11 cellular contexts compared by ENCODE assay signal in genomic region chr2:215624423-215624829, GRCh38.
DNase-seq lines count a peak whose midpoint lies in the region; ATAC-seq and TF ChIP-seq lines count a peak whose summit lies in the region.
"Had no signal": no experiment of that assay in that cellular context is flagged by ENCODE, and none has a peak within 500 bp of the region (broad histone marks: within the 10 kb centered on the region; RNA-seq: fewer than 3 reads in every experiment).

No MANE protein-coding gene starts in this region.

- intact Hi-C loops in MCF 10A (cut with micrococcal nuclease) = no loop called here
- intact Hi-C loops in breast epithelium (cut with DNase I; ENCODE audit: low total_unique reads) = no loop called here
- intact Hi-C loops in vagina (cut with DNase I) = no loop called here

- H3K4me1 Mint-ChIP-seq in MCF 10A (ENCODE audit: insufficient read depth, unreplicated experiment) = peaks cover 16% of the 10 kb centered on the region
- H3K4me1 Mint-ChIP-seq: activated B cell treated with CpG ODN at 0.5 μM for 24 hours had no signal

- no peak for TF ChIP-seq POLR2A in breast epithelium (IDR thresholded peaks at IDR 0.05)
- no peak for TF ChIP-seq POLR2A in vagina (IDR thresholded peaks at IDR 0.05)

- no peak for ATAC-seq in GM21528 (IDR thresholded peaks at IDR 0.05; ENCODE audit: low FRiP score, unreplicated experiment)
- no peak for ATAC-seq in GM18502 (IDR thresholded peaks at IDR 0.05; ENCODE audit: poor library complexity, unreplicated experiment)

- DNase-seq in MCF 10A (ENCODE audit: unreplicated experiment) (peak; percentile 90), breast epithelium (ENCODE audit: low spot score in 2 of 2) (no peak), dedifferentiated amniotic fluid mesenchymal stem cell (ENCODE audit: extremely low spot score) (peak; percentile 69), mucosa of gallbladder (ENCODE audit: low spot score) (peak; percentile 39), vagina (ENCODE audit: extremely low spot score in 2 of 2) (peak in 1 of 2 donors; percentile 91), activated T-cell treated with anti-CD3 and anti-CD28 coated beads for 4 hours (no peak)
- DNase-seq: activated B cell treated with CpG ODN at 0.5 μM for 24 hours; central memory CD4-positive, alpha-beta T cell had no signal

- no peaks in the 10 kb centered on the region for H3K27me3 Mint-ChIP-seq in MCF 10A (ENCODE audit: insufficient read depth, unreplicated experiment)

- no peaks in the 10 kb centered on the region for H3K27me3 ChIP-seq in breast epithelium
- no peaks in the 10 kb centered on the region for H3K27me3 ChIP-seq in vagina
- H3K27me3 ChIP-seq: BLaER1 treated with 17β-estradiol and CSF1 and Interleukin-3, amounts not matched to agents 10 nM and 100 nM had no signal

- H3K4me1 ChIP-seq in breast epithelium = no peaks in the 10 kb centered on the region
- peaks cover 6% of the 10 kb centered on the region for H3K4me1 ChIP-seq in vagina

- TF ChIP-seq CTCF in MCF 10A (IDR thresholded peaks at IDR 0.05; ENCODE audit: unreplicated experiment) (no peak), breast epithelium (IDR thresholded peaks at IDR 0.05) (no peak), vagina (IDR thresholded peaks at IDR 0.05) (no peak)

- H3K4me3 Mint-ChIP-seq in MCF 10A (ENCODE audit: unreplicated experiment) = no peak overlapping the region
- H3K4me3 Mint-ChIP-seq: activated B cell treated with CpG ODN at 0.5 μM for 24 hours had no signal

- H3K27ac Mint-ChIP-seq in MCF 10A (ENCODE audit: low read depth, unreplicated experiment) = peak overlapping the region; percentile 73
- H3K27ac Mint-ChIP-seq: activated B cell treated with CpG ODN at 0.5 μM for 24 hours had no signal

- H3K4me3 ChIP-seq in breast epithelium = no peak overlapping the region
- H3K4me3 ChIP-seq in vagina = no peak overlapping the region
- H3K4me3 ChIP-seq: BLaER1 treated with 17β-estradiol and CSF1 and Interleukin-3, amounts not matched to agents 10 nM and 100 nM had no signal

- CTCF ChIA-PET in MCF 10A (lab: Yijun Ruan, JAX) = interaction anchor here (1.0 kb wide), 1 partner anchor 206 kb away, joined by 3 read pairs; no protein-coding TSS in a partner anchor

- no peaks in the 10 kb centered on the region for H3K36me3 ChIP-seq in breast epithelium
- H3K36me3 ChIP-seq in vagina = no peaks in the 10 kb centered on the region
- H3K36me3 ChIP-seq: BLaER1 treated with 17β-estradiol and CSF1 and Interleukin-3, amounts not matched to agents 10 nM and 100 nM had no signal

- H3K9me3 ChIP-seq in breast epithelium = no peaks in the 10 kb centered on the region
- no peaks in the 10 kb centered on the region for H3K9me3 ChIP-seq in vagina

- no peaks in the 10 kb centered on the region for H3K36me3 Mint-ChIP-seq in MCF 10A (ENCODE audit: insufficient read depth, unreplicated experiment)

- BruUV-seq in MCF 10A (replicated peaks; lab: Mats Ljungman, UMichigan) = no TSS peak

- no peaks in the 10 kb centered on the region for H3K9me3 Mint-ChIP-seq in MCF 10A (ENCODE audit: unreplicated experiment)
- H3K9me3 Mint-ChIP-seq: activated B cell treated with CpG ODN at 0.5 μM for 24 hours had no signal

- POLR2A ChIA-PET in MCF 10A (lab: Yijun Ruan, JAX) = interaction anchor here (0.7 to 1.8 kb wide), 9 partner anchors 11 to 61 kb away, joined by 3 to 6 read pairs (median 3); no protein-coding TSS in a partner anchor

- H3K27ac ChIP-seq in breast epithelium (no peak overlapping the region), vagina (peak overlapping the region; percentile 33)
- H3K27ac ChIP-seq: BLaER1 treated with 17β-estradiol and CSF1 and Interleukin-3, amounts not matched to agents 10 nM and 100 nM had no signal

Comparison
In these comparisons a context has a peak if more than half of its experiments do, and no peak if none do; other contexts are left out.
1. DNase-seq: peak in MCF 10A (single experiment), dedifferentiated amniotic fluid mesenchymal stem cell (single experiment) and mucosa of gallbladder (single experiment); none in breast epithelium (0 of 2) and activated T-cell treated with anti-CD3 and anti-CD28 coated beads for 4 hours (single experiment).